Comparison of ENCODE assay signal across 1 cellular context in the genomic region with DNA sequence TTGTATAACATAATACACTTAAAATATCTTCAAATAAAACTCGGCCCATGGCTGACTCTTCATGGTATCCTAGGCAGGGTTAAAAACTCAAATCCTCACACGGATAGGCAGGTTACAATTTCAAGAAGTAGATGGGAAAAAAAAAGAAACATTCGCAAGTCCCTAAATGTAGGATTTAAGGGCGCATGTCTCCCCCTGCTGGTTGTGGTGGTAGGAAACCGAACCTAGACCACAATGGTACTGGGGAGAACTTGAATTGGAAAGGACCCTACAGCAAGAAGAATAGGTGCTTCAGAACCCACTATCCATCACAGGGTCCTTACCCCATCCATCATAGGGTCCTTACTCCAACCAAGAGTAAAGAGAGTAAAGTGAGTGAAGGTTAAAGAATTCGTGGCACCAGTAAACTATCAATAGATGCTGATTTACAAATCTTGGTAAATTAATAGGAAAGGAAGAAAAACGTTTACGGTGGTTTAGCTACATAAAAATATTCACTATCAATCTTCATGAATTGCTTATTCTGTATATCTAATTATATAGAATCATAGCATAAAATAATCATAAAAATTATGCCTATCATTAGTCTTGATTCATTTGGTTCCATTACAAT.
TF ChIP-seq lines count a peak whose summit lies in the region.

No MANE protein-coding gene starts in this region.

TF ChIP-seq in endothelial cell of umbilical vein, 7 proteins besides CTCF, POLR2A, EP300 and RAD21:
- no peak for TF ChIP-seq MYC (IDR thresholded peaks at IDR 0.05; ENCODE audit: low read depth, low read length)
- TF ChIP-seq, protein P1, sequence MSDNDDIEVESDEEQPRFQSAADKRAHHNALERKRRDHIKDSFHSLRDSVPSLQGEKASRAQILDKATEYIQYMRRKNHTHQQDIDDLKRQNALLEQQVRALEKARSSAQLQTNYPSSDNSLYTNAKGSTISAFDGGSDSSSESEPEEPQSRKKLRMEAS (IDR thresholded peaks at IDR 0.05; ENCODE audit: insufficient read depth, insufficient read length), result no peak
- TF ChIP-seq POLR2AphosphoS5 (IDR thresholded peaks at IDR 0.05; ENCODE audit: insufficient read depth, low read depth, low read length), result no peak
- TF ChIP-seq GATA2 (IDR thresholded peaks at IDR 0.05; ENCODE audit: insufficient read depth, insufficient read length, low read depth, low read length), result no peak
- TF ChIP-seq EZH2 (IDR thresholded peaks at IDR 0.05; ENCODE audit: borderline replicate concordance, low read depth, low read length, severe bottlenecking), result no peak
- no peak for TF ChIP-seq FOS (IDR thresholded peaks at IDR 0.05; ENCODE audit: borderline replicate concordance, insufficient read depth, low read length)
- no peak for TF ChIP-seq JUN (IDR thresholded peaks at IDR 0.05; ENCODE audit: borderline replicate concordance, insufficient read depth, insufficient read length, low read depth)
